ENCODE assay signal across 12 cellular contexts in genomic region chr4:139028191-139028661, GRCh38. TPM values are rescaled to one million over a fixed set of nuclear protein-coding genes. Genes with fewer than 3 reads are reported as not detected.
DNase-seq lines count a peak whose midpoint lies in the region; ATAC-seq and TF ChIP-seq lines count a peak whose summit lies in the region.
"Had no signal": no experiment of that assay in that cellular context is flagged by ENCODE, and none has a peak within 500 bp of the region (broad histone marks: within the 10 kb centered on the region; RNA-seq: fewer than 3 reads in every experiment).

No MANE protein-coding gene starts in this region.

- intact Hi-C loops in dorsolateral prefrontal cortex (cut with DNase I) = loop anchor here (2.0 kb wide), 2 partner anchors 267 to 623 kb away; no protein-coding TSS in a partner anchor
- intact Hi-C loops in lower lobe of right lung (cut with DNase I) = no loop called here
- intact Hi-C loops in aorta (cut with DNase I) = no loop called here

- H3K4me1 ChIP-seq in lower lobe of right lung (no peaks in the 10 kb centered on the region), aorta (ENCODE audit: control insufficient read depth in 1 of 2, insufficient read depth in 2 of 2, low read length in 2 of 2) (no peaks in the 10 kb centered on the region)

- H3K27me3 ChIP-seq in dorsolateral prefrontal cortex = no peaks in the 10 kb centered on the region
- H3K27me3 ChIP-seq in lower lobe of right lung (ENCODE audit: low read depth) = no peaks in the 10 kb centered on the region
- H3K27me3 ChIP-seq in aorta (ENCODE audit: control insufficient read depth in 1 of 2, insufficient read depth in 2 of 2, low read length in 1 of 2) = no peaks in the 10 kb centered on the region
- H3K27me3 ChIP-seq in MG63 = no peaks in the 10 kb centered on the region

- H3K36me3 ChIP-seq in lower lobe of right lung = peaks cover 6% of the 10 kb centered on the region
- no peaks in the 10 kb centered on the region for H3K36me3 ChIP-seq in aorta (ENCODE audit: control insufficient read depth in 1 of 2, insufficient read depth in 2 of 2, low read length in 1 of 2)
- H3K36me3 ChIP-seq in MG63 = peaks cover 2% of the 10 kb centered on the region
- H3K36me3 ChIP-seq: thoracic aorta had no signal

- no peaks in the 10 kb centered on the region for H3K9me3 ChIP-seq in lower lobe of right lung
- H3K9me3 ChIP-seq in aorta (ENCODE audit: control insufficient read depth, low read length) = no peaks in the 10 kb centered on the region
- H3K9me3 ChIP-seq in MG63 = no peaks in the 10 kb centered on the region
- H3K9me3 ChIP-seq: thoracic aorta had no signal

- H3K4me3 Mint-ChIP-seq in stimulated activated naive CD8-positive, alpha-beta T cell treated with anti-CD3 and anti-CD28 coated beads, Interleukin-15, amount 100 ng/mL, for 72 hours = no peak overlapping the region

- no peak overlapping the region for H3K27ac Mint-ChIP-seq in stimulated activated naive CD8-positive, alpha-beta T cell treated with anti-CD3 and anti-CD28 coated beads, Interleukin-15, amount 100 ng/mL, for 72 hours

- peak overlapping the region in 34 of 59 donors; percentile 1 to 57 (median 20) for H3K4me3 ChIP-seq in dorsolateral prefrontal cortex
- H3K4me3 ChIP-seq in lower lobe of right lung = no peak overlapping the region
- no peak overlapping the region for H3K4me3 ChIP-seq in aorta (ENCODE audit: low read length in 2 of 2)
- H3K4me3 ChIP-seq in MG63 = no peak overlapping the region
- H3K4me3 ChIP-seq: thoracic aorta had no signal

- H3K27me3 Mint-ChIP-seq in stimulated activated naive CD8-positive, alpha-beta T cell treated with anti-CD3 and anti-CD28 coated beads, Interleukin-15, amount 100 ng/mL, for 72 hours = no peaks in the 10 kb centered on the region

- TF ChIP-seq CTCF in dorsolateral prefrontal cortex (IDR thresholded peaks at IDR 0.05 in 54 of 56, conservative IDR thresholded peaks at IDR 0.05 in 2 of 56; ENCODE audit: low read depth in 1 of 56, partially characterized antibody in 56 of 56) (peak in 1 of 56 donors; percentile 16), lower lobe of right lung (IDR thresholded peaks at IDR 0.05) (no peak)

- H3K9me3 Mint-ChIP-seq in stimulated activated naive CD8-positive, alpha-beta T cell treated with anti-CD3 and anti-CD28 coated beads, Interleukin-15, amount 100 ng/mL, for 72 hours = no peaks in the 10 kb centered on the region

- DNase-seq in stimulated activated naive CD8-positive, alpha-beta T cell treated with anti-CD3 and anti-CD28 coated beads, Interleukin-15, amount 100 ng/mL, for 72 hours = no peak
- no peak for DNase-seq in stimulated activated naive CD8-positive, alpha-beta T cell treated with anti-CD3 and anti-CD28 coated beads, Interleukin-15, Interleukin-2, amounts not matched to agents 100 U/mL and 50 U/mL, for 24 hours
- peak in 9 of 10 donors; percentile 52 to 86 (median 73) for DNase-seq in dorsolateral prefrontal cortex
- no peak for DNase-seq in lower lobe of right lung
- DNase-seq in aorta = no peak
- DNase-seq in NCI-H187 (lab: John Stamatoyannopoulos, UW) = no peak
- no peak for DNase-seq in MG63
- no peak for DNase-seq in GM03348 (ENCODE audit: low spot score)
- DNase-seq: OCI-M1; stimulated activated CD4-positive, alpha-beta T cell treated with anti-CD3 and anti-CD28 coated beads, Interleukin-2, amount 100 ng/mL, for 48 hours had no signal

- H3K27ac ChIP-seq in dorsolateral prefrontal cortex (peak overlapping the region; percentile 62 to 97 (median 88)), lower lobe of right lung (no peak overlapping the region), aorta (ENCODE audit: low read depth in 1 of 2, low read length in 2 of 2) (no peak overlapping the region)
- H3K27ac ChIP-seq: thoracic aorta had no signal

- 33 to 34% methylated on average over 11 of the region's 11 CpGs for WGBS in aorta, 2 donors

- ATAC-seq in stimulated activated naive CD8-positive, alpha-beta T cell treated with anti-CD3 and anti-CD28 coated beads, Interleukin-15, amount 100 ng/mL, for 72 hours = peak; percentile 23
- ATAC-seq in stimulated activated naive CD8-positive, alpha-beta T cell treated with anti-CD3 and anti-CD28 coated beads, Interleukin-15, Interleukin-2, amounts not matched to agents 100 U/mL and 50 U/mL, for 24 hours = no peak
- ATAC-seq in lower lobe of right lung (peak; percentile 40 to 55), aorta (ENCODE audit: low FRiP score) (peak; percentile 51)
- ATAC-seq: HCT116 had no signal

- peaks cover 6% of the 10 kb centered on the region for H3K4me1 Mint-ChIP-seq in stimulated activated naive CD8-positive, alpha-beta T cell treated with anti-CD3 and anti-CD28 coated beads, Interleukin-15, amount 100 ng/mL, for 72 hours

RNA-seq across cellular contexts. Expression of gene NOCT, which starts 12.6 kb away (rescaled TPM):
- total RNA-seq in dorsolateral prefrontal cortex (10 to 100 TPM in 105 of 120 experiments, 1 to 10 TPM in 15; 6.5 to 26.5 (median 12.5) TPM), lower lobe of right lung (2.8 TPM), aorta (1 to 10 TPM; 5.1 to 6.9 TPM)
- 1 to 10 TPM in 1 of 2 donors, under 1 TPM in 1; 0.20 to 2.0 TPM for polyA plus RNA-seq in aorta
- 3.8 and 11.9 TPM in 2 replicates for total RNA-seq in MG63 (2014; rRNA removed; shearing (Covaris generic); ENCODE audit: low replicate concordance)

Comparison
In these comparisons a context has a peak if more than half of its experiments do, and no peak if none do; other contexts are left out.
1. DNase-seq: peak in dorsolateral prefrontal cortex (9 of 10); none in stimulated activated naive CD8-positive, alpha-beta T cell treated with anti-CD3 and anti-CD28 coated beads, Interleukin-15, amount 100 ng/mL, for 72 hours (0 of 2), stimulated activated naive CD8-positive, alpha-beta T cell treated with anti-CD3 and anti-CD28 coated beads, Interleukin-15, Interleukin-2, amounts not matched to agents 100 U/mL and 50 U/mL, for 24 hours (single experiment), lower lobe of right lung (single experiment), aorta (0 of 2), NCI-H187 (0 of 2), MG63 (single experiment) and GM03348 (single experiment).
2. H3K27ac ChIP-seq: peak in dorsolateral prefrontal cortex (59 of 59); none in lower lobe of right lung (single experiment) and aorta (0 of 2).
3. H3K4me3 ChIP-seq: peak in dorsolateral prefrontal cortex (34 of 59); none in lower lobe of right lung (single experiment), aorta (0 of 2) and MG63 (single experiment).
4. intact Hi-C loops: an anchor here in dorsolateral prefrontal cortex (2.0 kb wide); none called in lower lobe of right lung and aorta.